In genomic region chr5:177496111-177497010, GRCh38 we compare ENCODE assay signal across 1 cellular context.
A peak's percentile ranks its signal among the peaks of the same experiment; 100 is the strongest.
TF ChIP-seq lines count a peak whose summit lies in the region.

No MANE protein-coding gene starts in this region.

TF ChIP-seq in H1, 55 proteins besides CTCF, POLR2A, EP300 and RAD21:
- TF ChIP-seq POLR2AphosphoS5 (IDR thresholded peaks at IDR 0.05; ENCODE audit: low read depth, low read length) (peak; percentile 11), SP1 (IDR thresholded peaks at IDR 0.05; ENCODE audit: low read depth, low read length) (no peak), SUZ12 (IDR thresholded peaks at IDR 0.05; ENCODE audit: low read length) (no peak), TEAD4 (IDR thresholded peaks at IDR 0.05; ENCODE audit: low read depth, low read length) (no peak), E2F6 (IDR thresholded peaks at IDR 0.05) (no peak), FOSL1 (IDR thresholded peaks at IDR 0.05; ENCODE audit: insufficient read depth, low read depth, low read length) (no peak), RXRA (IDR thresholded peaks at IDR 0.05; ENCODE audit: insufficient read depth, low read depth, low read length) (no peak), SRF (IDR thresholded peaks at IDR 0.05; ENCODE audit: low read depth, low read length) (peak; percentile 97), TAF1 (IDR thresholded peaks at IDR 0.05; ENCODE audit: low read depth, low read length) (peak; percentile 36; the same call in 1 of the 2 replicates), TBP (IDR thresholded peaks at IDR 0.05; ENCODE audit: low read depth, low read length) (peak; percentile 78), JUND (IDR thresholded peaks at IDR 0.05; ENCODE audit: low read length) (0 out of 2 replicates have a peak, but pooled peaks have one; percentile 8), SP4 (IDR thresholded peaks at IDR 0.05; ENCODE audit: low read length) (no peak), CREB1 (IDR thresholded peaks at IDR 0.05) (0 out of 2 replicates have a peak, but pooled peaks have one; percentile 9), CHD7 (IDR thresholded peaks at IDR 0.05; ENCODE audit: insufficient replicate concordance, low read length) (no peak), KDM4A (IDR thresholded peaks at IDR 0.05; ENCODE audit: low read depth, low read length, severe bottlenecking) (no peak), MAFK (IDR thresholded peaks at IDR 0.05; ENCODE audit: low read depth, low read length) (no peak), USF2 (IDR thresholded peaks at IDR 0.05; ENCODE audit: low read length) (no peak)
